In genomic region chr6:49955847-49956246, GRCh38 we compare ENCODE assay signal across 9 cellular contexts. TPM values are rescaled to one million over a fixed set of nuclear protein-coding genes. Genes with fewer than 3 reads are reported as not detected.
"Had no signal": no experiment of that assay in that cellular context is flagged by ENCODE, and none has a peak within 500 bp of the region (broad histone marks: within the 10 kb centered on the region; RNA-seq: fewer than 3 reads in every experiment).

No MANE protein-coding gene starts in this region.

- ATAC-seq: GM12878 had no signal

- H3K4me3 ChIP-seq: GM12878 had no signal

- DNase-seq: GDM1, GF-D8 had no signal

- FAIRE-seq: G401.6, GM12878, GM12891, GM12892, GM18507, GM19239 had no signal

RNA-seq across cellular contexts. Expression of gene DEFB114, which starts 8.1 kb away (rescaled TPM):
- total RNA-seq: G401, GM12878 had no signal
- polyA plus RNA-seq: GM12878 had no signal

RNA-seq across cellular contexts. Expression of gene DEFB113, which starts 13.6 kb away (rescaled TPM):
- total RNA-seq: G401, GM12878 had no signal
- polyA plus RNA-seq: GM12878 had no signal
